Comparison of ENCODE assay signal across 1 cellular context in genomic region chr21:37374026-37374425, GRCh38.
A peak's percentile ranks its signal among the peaks of the same experiment; 100 is the strongest.
TF ChIP-seq lines count a peak whose summit lies in the region.

No MANE protein-coding gene starts in this region.

TF ChIP-seq in HEK293, 187 proteins besides CTCF, POLR2A, EP300 and RAD21 (continued from another document and continues in another):
- peak; percentile 67; the same call in 1 of the 2 replicates for TF ChIP-seq FEZF1 (tag by site-specific recombination; IDR thresholded peaks at IDR 0.05)
- peak; percentile 34; the same call in 1 of the 2 replicates for TF ChIP-seq OSR2 (tag by site-specific recombination; IDR thresholded peaks at IDR 0.05)
- no peak for TF ChIP-seq ZNF362 (tag by site-specific recombination; IDR thresholded peaks at IDR 0.05)
- no peak for TF ChIP-seq KLF7 (tag by site-specific recombination; IDR thresholded peaks at IDR 0.05; ENCODE audit: borderline replicate concordance)
- 0 out of 2 replicates have a peak, but pooled peaks have one; percentile 12 for TF ChIP-seq ZNF518A (tag by site-specific recombination; conservative IDR thresholded peaks at IDR 0.05; ENCODE audit: low read depth)
- TF ChIP-seq ZNF416 (tag by site-specific recombination; IDR thresholded peaks at IDR 0.05), result no peak
- TF ChIP-seq TSHZ1 (tag by site-specific recombination; IDR thresholded peaks at IDR 0.05; ENCODE audit: borderline replicate concordance), result peak; percentile 56; the same call in 1 of the 2 replicates
- TF ChIP-seq SP2 (tag by site-specific recombination; IDR thresholded peaks at IDR 0.05), result no peak
- TF ChIP-seq ZNF555 (tag by site-specific recombination; conservative IDR thresholded peaks at IDR 0.05), result no peak
- TF ChIP-seq ZNF24 (tag by site-specific recombination; IDR thresholded peaks at IDR 0.05), result no peak
- no peak for TF ChIP-seq REST (tag by site-specific recombination; IDR thresholded peaks at IDR 0.05)
- no peak for TF ChIP-seq ZNF211 (tag by site-specific recombination; IDR thresholded peaks at IDR 0.05; ENCODE audit: low read depth)
- peak; percentile 56; the same call in 1 of the 2 replicates for TF ChIP-seq ZNF639 (tag by site-specific recombination; IDR thresholded peaks at IDR 0.05)
- no peak for TF ChIP-seq ZNF664 (tag by site-specific recombination; IDR thresholded peaks at IDR 0.05)
- no peak for TF ChIP-seq PATZ1 (tag by site-specific recombination; IDR thresholded peaks at IDR 0.05)
- no peak for TF ChIP-seq KLF1 (tag by site-specific recombination; IDR thresholded peaks at IDR 0.05)
- TF ChIP-seq ZNF600 (tag by site-specific recombination; IDR thresholded peaks at IDR 0.05), result no peak
- TF ChIP-seq ZNF629 (tag by site-specific recombination; IDR thresholded peaks at IDR 0.05), result peak; percentile 86
- no peak for TF ChIP-seq ZNF777 (tag by site-specific recombination; IDR thresholded peaks at IDR 0.05; ENCODE audit: borderline replicate concordance)
- no peak; the same call in 1 of the 2 replicates for TF ChIP-seq ZNF324 (tag by site-specific recombination; IDR thresholded peaks at IDR 0.05)
- TF ChIP-seq ZNF48 (tag by site-specific recombination; IDR thresholded peaks at IDR 0.05), result no peak
- no peak for TF ChIP-seq REPIN1 (tag by site-specific recombination; IDR thresholded peaks at IDR 0.05; ENCODE audit: low read depth)
- TF ChIP-seq ZNF514 (tag by site-specific recombination; IDR thresholded peaks at IDR 0.05), result no peak
- no peak for TF ChIP-seq ZNF202 (tag by site-specific recombination; IDR thresholded peaks at IDR 0.05; ENCODE audit: borderline replicate concordance)
- TF ChIP-seq ZBTB7A (tag by site-specific recombination; IDR thresholded peaks at IDR 0.05; ENCODE audit: low read depth), result no peak
- TF ChIP-seq ZNF366 (tag by site-specific recombination; conservative IDR thresholded peaks at IDR 0.05), result peak; percentile 58
- TF ChIP-seq ZNF513 (tag by site-specific recombination; IDR thresholded peaks at IDR 0.05), result no peak
- peak; percentile 57; the same call in 1 of the 2 replicates for TF ChIP-seq ZBTB44 (tag by site-specific recombination; IDR thresholded peaks at IDR 0.05)
- no peak for TF ChIP-seq ZNF76 (tag by site-specific recombination; IDR thresholded peaks at IDR 0.05; ENCODE audit: borderline replicate concordance, low read depth)
- no peak for TF ChIP-seq ZNF521 (tag by site-specific recombination; IDR thresholded peaks at IDR 0.05)
- TF ChIP-seq ZNF394 (tag by site-specific recombination; IDR thresholded peaks at IDR 0.05; ENCODE audit: borderline replicate concordance), result peak; percentile 34; the same call in 1 of the 2 replicates
- TF ChIP-seq ZNF776 (tag by site-specific recombination; IDR thresholded peaks at IDR 0.05; ENCODE audit: borderline replicate concordance), result no peak
- no peak for TF ChIP-seq ZSCAN18 (tag by site-specific recombination; IDR thresholded peaks at IDR 0.05)
- no peak for TF ChIP-seq ZNF837 (tag by site-specific recombination; IDR thresholded peaks at IDR 0.05)
- no peak for TF ChIP-seq YY2 (tag by site-specific recombination; IDR thresholded peaks at IDR 0.05)
- TF ChIP-seq ZNF292 (tag by site-specific recombination; IDR thresholded peaks at IDR 0.05; ENCODE audit: borderline replicate concordance, low read depth), result no peak
- no peak for TF ChIP-seq GLIS2 (tag by site-specific recombination; IDR thresholded peaks at IDR 0.05)
- TF ChIP-seq KLF8 (tag by site-specific recombination; IDR thresholded peaks at IDR 0.05), result no peak
